ENCODE assay signal across 18 cellular contexts in genomic region chr11:44684886-44685285, GRCh38. TPM values are rescaled to one million over a fixed set of nuclear protein-coding genes. Genes with fewer than 3 reads are reported as not detected.
"Had no signal": no experiment of that assay in that cellular context is flagged by ENCODE, and none has a peak within 500 bp of the region (broad histone marks: within the 10 kb centered on the region; RNA-seq: fewer than 3 reads in every experiment).

No MANE protein-coding gene starts in this region.

- H3K27me3 ChIP-seq: heart left ventricle, ovary, right lobe of liver had no signal

- H3K27ac Mint-ChIP-seq: activated B cell treated with CpG ODN at 0.5 μM for 24 hours; activated CD4-positive, alpha-beta memory T cell treated with anti-CD3 and anti-CD28 coated beads, Interleukin-2, amount 10 ng/mL, durations not matched to agents 7 days and 5 days; activated CD8-positive, alpha-beta memory T cell treated with anti-CD3 and anti-CD28 coated beads, Interleukin-2, amount 10 ng/mL, durations not matched to agents 7 days and 5 days; activated naive CD8-positive, alpha-beta T cell; stimulated activated effector memory CD8-positive, alpha-beta T cell treated with anti-CD3 and anti-CD28 coated beads, Interleukin-12 subunit alpha, Interleukin-12 subunit beta, amount 100 ng/mL, for 72 hours had no signal

- DNase-seq: activated B cell treated with CpG ODN at 0.5 μM for 24 hours; activated CD4-positive, alpha-beta memory T cell treated with anti-CD3 and anti-CD28 coated beads, Interleukin-2, amount 10 ng/mL, durations not matched to agents 7 days and 5 days; activated CD4-positive, alpha-beta T cell treated with anti-CD3 and anti-CD28 coated beads for 48 hours; activated CD8-positive, alpha-beta memory T cell treated with anti-CD3 and anti-CD28 coated beads, Interleukin-2, amount 10 ng/mL, durations not matched to agents 7 days and 5 days; cerebellar nuclear complex; cortex of kidney; heart left ventricle; kidney; left ventricle myocardium inferior; ovary; right lobe of liver; stimulated activated CD4-positive, alpha-beta T cell treated with anti-CD3 and anti-CD28 coated beads, Interleukin-4, amount 100 ng/mL, for 24 hours; stomach; trophoblast cell had no signal

- H3K9me3 Mint-ChIP-seq: activated B cell treated with CpG ODN at 0.5 μM for 24 hours; stimulated activated effector memory CD8-positive, alpha-beta T cell treated with anti-CD3 and anti-CD28 coated beads, Interleukin-12 subunit alpha, Interleukin-12 subunit beta, amount 100 ng/mL, for 72 hours had no signal

- ATAC-seq: activated CD8-positive, alpha-beta memory T cell treated with anti-CD3 and anti-CD28 coated beads, Interleukin-2, amount 10 ng/mL, durations not matched to agents 7 days and 5 days; heart left ventricle; right lobe of liver; stimulated activated effector memory CD8-positive, alpha-beta T cell treated with anti-CD3 and anti-CD28 coated beads, Interleukin-12 subunit alpha, Interleukin-12 subunit beta, amount 100 ng/mL, for 72 hours had no signal

- H3K4me2 ChIP-seq: smooth muscle cell had no signal

- H3K27me3 Mint-ChIP-seq: activated CD4-positive, alpha-beta memory T cell treated with anti-CD3 and anti-CD28 coated beads, Interleukin-2, amount 10 ng/mL, durations not matched to agents 7 days and 5 days; activated naive CD8-positive, alpha-beta T cell had no signal

- H3K4me1 ChIP-seq: left ventricle myocardium inferior, right lobe of liver, stomach had no signal

- H3K27ac ChIP-seq: heart left ventricle, left ventricle myocardium inferior, ovary, right lobe of liver, stomach had no signal

- H3K9me3 ChIP-seq: ovary, right lobe of liver, stomach had no signal

- H3K36me3 Mint-ChIP-seq: activated naive CD8-positive, alpha-beta T cell; stimulated activated effector memory CD8-positive, alpha-beta T cell treated with anti-CD3 and anti-CD28 coated beads, Interleukin-12 subunit alpha, Interleukin-12 subunit beta, amount 100 ng/mL, for 72 hours had no signal

- H3K4me3 ChIP-seq: heart left ventricle, left ventricle myocardium inferior, ovary, right lobe of liver, smooth muscle cell, stomach had no signal

- H3K4me3 Mint-ChIP-seq: activated B cell treated with CpG ODN at 0.5 μM for 24 hours; activated CD4-positive, alpha-beta memory T cell treated with anti-CD3 and anti-CD28 coated beads, Interleukin-2, amount 10 ng/mL, durations not matched to agents 7 days and 5 days; activated CD8-positive, alpha-beta memory T cell treated with anti-CD3 and anti-CD28 coated beads, Interleukin-2, amount 10 ng/mL, durations not matched to agents 7 days and 5 days; activated naive CD8-positive, alpha-beta T cell; stimulated activated effector memory CD8-positive, alpha-beta T cell treated with anti-CD3 and anti-CD28 coated beads, Interleukin-12 subunit alpha, Interleukin-12 subunit beta, amount 100 ng/mL, for 72 hours had no signal

- H3K36me3 ChIP-seq: heart left ventricle, left ventricle myocardium inferior, ovary, right lobe of liver, stomach had no signal

RNA-seq across cellular contexts. Expression of gene TSPAN18, which starts 41.9 kb away (rescaled TPM):
- total RNA-seq: bronchial epithelial cell had no signal
